ENCODE assay signal across 8 cellular contexts in the genomic region with DNA sequence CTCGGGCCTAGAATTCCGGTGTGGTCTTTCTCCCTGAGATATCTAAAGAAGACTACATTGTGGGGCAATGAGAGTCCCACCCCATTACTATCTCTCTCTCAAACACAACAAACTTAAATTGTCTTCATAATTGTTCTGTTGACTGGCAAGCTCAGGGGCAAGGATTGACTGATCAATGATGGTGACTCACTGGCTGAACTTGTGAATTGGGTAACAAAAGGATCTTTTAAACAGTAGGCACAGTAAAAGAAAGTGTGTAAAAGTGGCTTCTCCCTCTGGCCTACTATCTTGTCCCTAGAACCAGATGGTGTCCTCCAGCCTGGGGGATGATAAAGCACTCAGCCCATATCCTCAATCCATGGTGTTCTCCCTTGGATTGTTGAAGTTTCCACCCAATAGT.
"Had no signal": no experiment of that assay in that cellular context is flagged by ENCODE, and none has a peak within 500 bp of the region (broad histone marks: within the 10 kb centered on the region; RNA-seq: fewer than 3 reads in every experiment).

No MANE protein-coding gene starts in this region.

- H3K27ac ChIP-seq: GM23248, HL-60, KMS-11 had no signal

- H3K9me3 ChIP-seq: HAP-1 had no signal

- H3K4me3 ChIP-seq: GM23248, HAP-1 had no signal

- DNase-seq: GM23248, GOT3, H7, HFFc6, KBM-7 had no signal

- H3K4me2 ChIP-seq: KMS-11 had no signal

- H3K36me3 ChIP-seq: HAP-1 had no signal
